1 cellular context compared by ENCODE assay signal in genomic region chr1:229892515-229893117, GRCh38.
TF ChIP-seq lines count a peak whose summit lies in the region.

No MANE protein-coding gene starts in this region.

TF ChIP-seq in SK-N-SH treated with all-trans-retinoic acid at 6 μM for 48 hours, 23 proteins besides CTCF, POLR2A, EP300 and RAD21 (continued from another document):
- TF ChIP-seq CSRNP3 (CRISPR knock-in tag; IDR thresholded peaks at IDR 0.05): no peak
- TF ChIP-seq GLIS3 (CRISPR knock-in tag; IDR thresholded peaks at IDR 0.05): no peak
- no peak for TF ChIP-seq ZFP3 (CRISPR knock-in tag; IDR thresholded peaks at IDR 0.05)
- no peak for TF ChIP-seq BACH2 (CRISPR knock-in tag; IDR thresholded peaks at IDR 0.05; ENCODE audit: borderline replicate concordance)
- TF ChIP-seq SNAI2 (CRISPR knock-in tag; IDR thresholded peaks at IDR 0.05): no peak
- TF ChIP-seq ZNF70 (CRISPR knock-in tag; IDR thresholded peaks at IDR 0.05): no peak
- TF ChIP-seq RARB (CRISPR knock-in tag; IDR thresholded peaks at IDR 0.05): no peak
- no peak for TF ChIP-seq CREB5 (CRISPR knock-in tag; IDR thresholded peaks at IDR 0.05; ENCODE audit: low read depth)
- TF ChIP-seq ZNF8 (CRISPR knock-in tag; IDR thresholded peaks at IDR 0.05): no peak
- no peak for TF ChIP-seq ESRRG (CRISPR knock-in tag; IDR thresholded peaks at IDR 0.05)
- TF ChIP-seq ZFP30 (CRISPR knock-in tag; IDR thresholded peaks at IDR 0.05): no peak
